Comparison of ENCODE assay signal across 15 cellular contexts in the genomic region with DNA sequence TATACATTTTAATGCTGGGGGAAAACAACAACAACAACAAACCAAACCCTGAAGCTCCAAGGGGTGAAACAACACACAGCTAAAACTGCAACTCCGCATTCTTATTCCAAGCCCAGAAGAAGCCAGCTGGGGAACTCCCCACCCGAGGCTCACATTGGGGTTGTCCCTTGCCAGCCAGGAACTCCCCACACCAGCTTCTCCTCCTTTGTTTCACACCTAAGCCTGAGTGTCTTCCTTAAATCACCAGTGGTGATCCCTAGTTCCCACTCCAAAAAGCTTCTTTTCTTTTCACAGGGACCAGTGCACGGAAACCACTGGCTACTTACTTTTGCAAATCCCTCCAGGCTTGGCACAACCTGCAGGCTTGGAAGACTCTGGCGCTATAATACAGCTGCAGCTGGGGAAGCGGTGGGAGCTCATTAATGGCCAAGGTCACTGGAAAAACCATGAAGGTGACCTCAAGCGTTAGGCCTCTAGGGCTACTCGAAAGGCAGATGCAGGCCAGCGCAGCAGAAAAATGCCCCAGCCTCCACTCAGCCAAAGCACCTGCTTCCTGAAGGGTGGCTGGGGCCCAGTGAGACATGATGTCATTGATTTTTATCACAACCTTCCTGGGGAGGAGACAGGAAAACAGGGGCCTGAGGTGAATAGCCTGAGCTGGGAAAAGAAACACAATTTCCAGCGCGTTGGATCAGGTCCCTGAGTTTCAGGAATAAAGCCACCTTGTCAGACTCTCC. TPM values are rescaled to one million over a fixed set of nuclear protein-coding genes. Genes with fewer than 3 reads are reported as not detected.
DNase-seq lines count a peak whose midpoint lies in the region; ATAC-seq, FAIRE-seq and TF ChIP-seq lines count a peak whose summit lies in the region.
"Had no signal": no experiment of that assay in that cellular context is flagged by ENCODE, and none has a peak within 500 bp of the region (broad histone marks: within the 10 kb centered on the region; RNA-seq: fewer than 3 reads in every experiment).

No MANE protein-coding gene starts in this region.

- H3K27ac ChIP-seq in heart right ventricle (peak overlapping the region in 6 of 10 donors; percentile 2 to 48 (median 20)), small intestine (ENCODE audit: low read depth in 1 of 2, low read length in 1 of 2) (no peak overlapping the region), suprapubic skin (no peak overlapping the region)
- H3K27ac ChIP-seq: A549, coronary artery had no signal

- H3K9me3 ChIP-seq in heart right ventricle (peaks cover 0 to 8% (median 0%) of the 10 kb centered on the region in 11 donors), small intestine (ENCODE audit: control insufficient read depth, low read depth) (no peaks in the 10 kb centered on the region), suprapubic skin (no peaks in the 10 kb centered on the region)

- TF ChIP-seq POLR2A in suprapubic skin (IDR thresholded peaks at IDR 0.05), result no peak

- H3K4me1 ChIP-seq in heart right ventricle, result peaks cover 0 to 33% (median 4%) of the 10 kb centered on the region in 9 donors
- peaks cover 0 to 1% of the 10 kb centered on the region in 2 donors for H3K4me1 ChIP-seq in small intestine (ENCODE audit: control insufficient read depth in 2 of 2, insufficient read depth in 1 of 2, low read depth in 1 of 2, low read length in 1 of 2)
- H3K4me1 ChIP-seq in suprapubic skin, result peaks cover 11% of the 10 kb centered on the region
- H3K4me1 ChIP-seq: A549 had no signal

- H3K36me3 ChIP-seq in heart right ventricle (no peaks in the 10 kb centered on the region), small intestine (ENCODE audit: control insufficient read depth in 2 of 2, insufficient read depth in 2 of 2, low read length in 2 of 2) (no peaks in the 10 kb centered on the region), suprapubic skin (no peaks in the 10 kb centered on the region)

- ATAC-seq in heart right ventricle (peak; percentile 85 to 96 (median 90)), HG03045 (IDR thresholded peaks at IDR 0.05; ENCODE audit: unreplicated experiment) (no peak)
- ATAC-seq: A549; activated CD8-positive, alpha-beta memory T cell treated with anti-CD3 and anti-CD28 coated beads, Interleukin-2, amount 10 ng/mL, durations not matched to agents 7 days and 5 days had no signal

- TF ChIP-seq CTCF in heart right ventricle (IDR thresholded peaks at IDR 0.05) (no peak), suprapubic skin (IDR thresholded peaks at IDR 0.05) (no peak)

- TF ChIP-seq EP300 in suprapubic skin (IDR thresholded peaks at IDR 0.05), result no peak

- DNase-seq in NCI-H1436 (lab: John Stamatoyannopoulos, UW) (peak; percentile 8), NCI-H1436 treated with DMSO at 0.1 percent for 48 hours (lab: John Stamatoyannopoulos, UW) (no peak), NCI-H774 (lab: John Stamatoyannopoulos, UW) (peak; percentile 86), heart right ventricle (peak; percentile 30 to 68), small intestine (peak; percentile 72), suprapubic skin (ENCODE audit: low spot score in 2 of 2) (no peak), LoVo (ENCODE audit: low spot score) (no peak)
- DNase-seq: activated CD8-positive, alpha-beta memory T cell treated with anti-CD3 and anti-CD28 coated beads, Interleukin-2, amount 10 ng/mL, durations not matched to agents 7 days and 5 days; activated naive CD8-positive, alpha-beta T cell treated with anti-CD3 and anti-CD28 coated beads, Interleukin-2, amount 10 ng/mL, durations not matched to agents 7 days and 5 days; stimulated activated CD4-positive, alpha-beta T cell treated with anti-CD3 and anti-CD28 coated beads, Interleukin-4, amount 100 ng/mL, for 24 hours; T1000 had no signal

- 58 to 72% methylated on average over 10 of the region's 10 CpGs for WGBS in heart right ventricle, 2 donors
- 39 to 55% (median 48%) methylated on average over 10 of the region's 10 CpGs for WGBS in small intestine, 3 donors
- 37% methylated on average over 10 of the region's 10 CpGs for WGBS in suprapubic skin

- intact Hi-C loops in heart right ventricle (cut with DNase I), result no loop called here

- H3K4me3 ChIP-seq in heart right ventricle (no peak overlapping the region), small intestine (ENCODE audit: low read depth in 1 of 2, low read length in 2 of 2) (no peak overlapping the region), suprapubic skin (no peak overlapping the region)
- H3K4me3 ChIP-seq: A549, coronary artery had no signal

- H3K27me3 ChIP-seq in heart right ventricle (no peaks in the 10 kb centered on the region), small intestine (ENCODE audit: control insufficient read depth in 2 of 2, insufficient read depth in 2 of 2, low read length in 2 of 2) (no peaks in the 10 kb centered on the region), suprapubic skin (no peaks in the 10 kb centered on the region)

- FAIRE-seq in small intestine (lab: Jason Lieb, UNC), result no peak
- FAIRE-seq: A549 had no signal

RNA-seq across cellular contexts. Expression of a gene that starts 40.1 kb away (rescaled TPM):
- 1 to 10 TPM in 8 of 10 donors, under 1 TPM in 2; 0.91 to 5.0 (median 1.5) TPM for total RNA-seq in heart right ventricle
- 1 to 10 TPM in 1 of 2 donors, under 1 TPM in 1; 0.45 to 1.1 TPM for polyA plus RNA-seq in heart right ventricle
- 1 to 10 TPM in 1 of 3 donors, not detected in 2; 1.8 TPM for polyA plus RNA-seq in small intestine
- 10 to 100 TPM in 3 of 4 donors, 1 to 10 TPM in 1; 8.2 to 14.5 (median 12.3) TPM for total RNA-seq in suprapubic skin
- total RNA-seq: fibroblast of villous mesenchyme had no signal

Comparison
In these comparisons a context has a peak if more than half of its experiments do, and no peak if none do; other contexts are left out.
1. DNase-seq: peak in NCI-H1436 (single experiment), NCI-H774 (single experiment), heart right ventricle (2 of 2) and small intestine (single experiment); none in NCI-H1436 treated with DMSO at 0.1 percent for 48 hours (single experiment), suprapubic skin (0 of 2) and LoVo (single experiment).
2. H3K27ac ChIP-seq: peak in heart right ventricle (6 of 10); none in small intestine (0 of 2) and suprapubic skin (single experiment).